1 cellular context compared by ENCODE assay signal in genomic region chr5:90409318-90410177, GRCh38.
TF ChIP-seq lines count a peak whose summit lies in the region.

CETN3 (minus strand) TSS chr5:90409756; CDS start chr5:90409661, 95 bp downstream.

TF ChIP-seq in K562, 482 proteins besides CTCF, POLR2A, EP300 and RAD21 (continued from another document and continues in another):
- no peak for TF ChIP-seq SFPQ (IDR thresholded peaks at IDR 0.05; ENCODE audit: low read depth, low read length)
- no peak; the same call in 1 of the 2 replicates for TF ChIP-seq BHLHE40 (IDR thresholded peaks at IDR 0.05; ENCODE audit: low read length)
- TF ChIP-seq POLR2H (tag; IDR thresholded peaks at IDR 0.05; ENCODE audit: low read depth): peak; percentile 96
- TF ChIP-seq SOX6 (IDR thresholded peaks at IDR 0.05): no peak; the same call in 1 of the 2 replicates
- TF ChIP-seq FOXO4 (CRISPR knock-in tag; IDR thresholded peaks at IDR 0.05): 0 out of 2 replicates have a peak, but pooled peaks have one; percentile 83
- no peak for TF ChIP-seq DLX4 (CRISPR knock-in tag; IDR thresholded peaks at IDR 0.05)
- no peak for TF ChIP-seq CAMTA2 (CRISPR knock-in tag; conservative IDR thresholded peaks at IDR 0.05)
- TF ChIP-seq SMC3 (conservative IDR thresholded peaks at IDR 0.05; ENCODE audit: insufficient read depth, low read depth, low read length): no peak
- no peak for TF ChIP-seq PRMT5 (CRISPR knock-in tag; IDR thresholded peaks at IDR 0.05)
- TF ChIP-seq KAT8 (IDR thresholded peaks at IDR 0.05; ENCODE audit: low read depth): no peak
- no peak for TF ChIP-seq RFX5 (IDR thresholded peaks at IDR 0.05; ENCODE audit: low read depth, low read length)
- no peak for TF ChIP-seq ZNF717 (CRISPR knock-in tag; IDR thresholded peaks at IDR 0.05)
- peak; percentile 77 for TF ChIP-seq ASH1L (IDR thresholded peaks at IDR 0.05; ENCODE audit: borderline replicate concordance, low read depth, partially characterized antibody)
- 0 out of 4 replicates have a peak, but pooled peaks of 1 of the 2 experiments have one; percentile 31 for TF ChIP-seq NONO (IDR thresholded peaks at IDR 0.05; ENCODE audit: low read depth in 2 of 2, low read length in 1 of 2)
- TF ChIP-seq E4F1 (CRISPR knock-in tag; IDR thresholded peaks at IDR 0.05; ENCODE audit: borderline replicate concordance): no peak
- TF ChIP-seq PATZ1 (CRISPR knock-in tag; IDR thresholded peaks at IDR 0.05; ENCODE audit: borderline replicate concordance): no peak
- peak; percentile 93 for TF ChIP-seq ZBTB26 (CRISPR knock-in tag; IDR thresholded peaks at IDR 0.05)
- 0 out of 2 replicates have a peak, but pooled peaks have one; percentile 9 for TF ChIP-seq TFE3 (CRISPR knock-in tag; IDR thresholded peaks at IDR 0.05)
- no peak for TF ChIP-seq CHD7 (IDR thresholded peaks at IDR 0.05; ENCODE audit: low read depth, low read length)
- TF ChIP-seq NR3C1 (CRISPR knock-in tag; IDR thresholded peaks at IDR 0.05): no peak
- TF ChIP-seq ZFP36 (IDR thresholded peaks at IDR 0.05; ENCODE audit: low read depth, low read length, partially characterized antibody): peak; percentile 17
- TF ChIP-seq NR2C2 (CRISPR knock-in tag; IDR thresholded peaks at IDR 0.05): 0 out of 2 replicates have a peak, but pooled peaks have one; percentile 33
- peak; percentile 68; the same call in 1 of the 2 replicates for TF ChIP-seq NR2C2 (tag; IDR thresholded peaks at IDR 0.05)
- TF ChIP-seq FUS (optimal IDR thresholded peaks at IDR 0.05; ENCODE audit: low read depth, low read length): no peak
- no peak for TF ChIP-seq SNIP1 (IDR thresholded peaks at IDR 0.05; ENCODE audit: low read depth)
- TF ChIP-seq NUFIP1 (IDR thresholded peaks at IDR 0.05; ENCODE audit: partially characterized antibody): no peak
- TF ChIP-seq TAF15 (IDR thresholded peaks at IDR 0.05; ENCODE audit: low read depth, low read length): no peak
